1 cellular context compared by ENCODE assay signal in the genomic region with DNA sequence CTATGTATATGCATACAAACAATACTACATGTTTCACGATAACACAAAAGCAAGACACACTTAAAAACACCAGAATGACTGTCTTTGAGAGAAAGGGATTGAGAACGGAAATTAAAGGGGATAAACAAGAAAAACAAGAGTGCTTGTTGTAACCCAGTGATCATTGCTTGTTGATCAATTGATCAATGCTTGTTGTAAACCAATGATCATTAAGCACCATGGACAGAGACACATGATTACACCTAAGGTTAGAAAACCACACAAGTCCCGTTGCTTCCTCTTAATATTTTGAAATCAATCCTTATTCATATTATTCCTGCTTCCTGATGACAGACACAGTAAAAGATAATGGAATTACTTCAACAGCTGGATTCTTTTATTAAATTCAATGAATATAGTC.
TF ChIP-seq lines count a peak whose summit lies in the region.

No MANE protein-coding gene starts in this region.

TF ChIP-seq in HEK293, 187 proteins besides CTCF, POLR2A, EP300 and RAD21:
- TF ChIP-seq REST (tag by site-specific recombination; IDR thresholded peaks at IDR 0.05) (peak; percentile 92), ZNF623 (tag by site-specific recombination; IDR thresholded peaks at IDR 0.05) (no peak)
